ENCODE assay signal across 9 cellular contexts in the genomic region with DNA sequence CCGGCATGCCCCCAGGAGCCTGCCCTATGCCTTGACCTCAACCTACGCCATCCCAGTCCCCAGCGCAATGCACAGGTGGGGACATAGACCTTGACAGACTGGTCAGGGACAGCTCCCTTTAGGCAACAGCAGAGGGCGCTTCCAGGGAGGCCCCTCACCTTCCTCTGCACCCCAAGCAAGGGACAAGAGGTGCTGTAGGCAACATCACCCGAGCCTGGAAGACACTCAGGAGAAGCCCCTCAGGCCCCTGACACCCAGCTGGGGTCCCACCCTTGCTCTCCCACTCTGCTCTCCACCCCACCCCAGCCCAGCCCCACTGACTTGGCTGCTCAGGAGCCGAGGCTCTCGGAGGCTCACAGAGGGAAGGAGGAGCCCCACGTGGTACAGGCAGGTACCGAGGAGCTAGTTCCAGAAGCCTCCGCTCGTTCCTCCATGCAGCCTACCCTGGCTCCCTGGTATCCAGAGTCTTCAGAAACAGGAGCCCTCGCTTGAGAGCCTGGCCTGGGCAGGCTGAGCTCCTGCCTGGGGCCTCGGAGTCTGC. TPM values are rescaled to one million over a fixed set of nuclear protein-coding genes. Genes with fewer than 3 reads are reported as not detected.
DNase-seq lines count a peak whose midpoint lies in the region; ATAC-seq lines count a peak whose summit lies in the region.
"Had no signal": no experiment of that assay in that cellular context is flagged by ENCODE, and none has a peak within 500 bp of the region (broad histone marks: within the 10 kb centered on the region; RNA-seq: fewer than 3 reads in every experiment).

No MANE protein-coding gene starts in this region.

- in situ Hi-C loops in T47D (cut with HindIII; ENCODE audit: low pct_unique_long_range_greater_than_20kb, low sequenced_read_pairs) = no loop called here

- H3K27me3 ChIP-seq in HUES6 (ENCODE audit: control insufficient read depth, insufficient read depth, low read length) (peaks cover 96% of the 10 kb centered on the region), mesendoderm (ENCODE audit: insufficient read depth, low read length, poor library complexity) (peaks cover 42% of the 10 kb centered on the region)
- H3K27me3 ChIP-seq in CD8-positive, alpha-beta memory T cell (ENCODE audit: insufficient read depth, low read length, poor library complexity, severe bottlenecking) = peaks cover 36% of the 10 kb centered on the region

- H3K79me1 ChIP-seq in mesendoderm (ENCODE audit: low read length) = no peaks in the 10 kb centered on the region

- H2BK120ac ChIP-seq in mesendoderm (ENCODE audit: low read depth, low read length) = no peak overlapping the region

- H3K4ac ChIP-seq in mesendoderm (ENCODE audit: low read depth, low read length) = no peak overlapping the region

- no peak overlapping the region for H3K23ac ChIP-seq in mesendoderm (ENCODE audit: low read length)

- POLR2A ChIA-PET in activated CD4-positive, alpha-beta T cell treated with anti-CD3 and anti-CD28 coated beads for 36 hours (lab: Charles Lee) = interaction anchor here (0.5 kb wide), 1 partner anchor 280 kb away, joined by 9 read pairs; no protein-coding TSS in a partner anchor
- POLR2A ChIA-PET in CD8-positive, alpha-beta memory T cell (lab: Charles Lee) = no interaction called here

- no peak overlapping the region for H2BK5ac ChIP-seq in mesendoderm (ENCODE audit: low read length)

- H3K27ac ChIP-seq in HUES6 (ENCODE audit: low read depth, low read length) (no peak overlapping the region), mesendoderm (ENCODE audit: low read depth, low read length) (no peak overlapping the region)
- no peak overlapping the region for H3K27ac ChIP-seq in CD8-positive, alpha-beta memory T cell (ENCODE audit: low read depth, low read length)
- H3K27ac ChIP-seq: neutrophil had no signal

- H2AK5ac ChIP-seq in mesendoderm (ENCODE audit: low read length) = no peak overlapping the region

- H4K8ac ChIP-seq in mesendoderm (ENCODE audit: low read depth, low read length) = no peak overlapping the region

- peak; percentile 62 for ATAC-seq in activated CD4-positive, alpha-beta T cell treated with anti-CD3 and anti-CD28 coated beads for 36 hours

- peak; percentile 43 for DNase-seq in activated CD4-positive, alpha-beta T cell treated with anti-CD3 and anti-CD28 coated beads for 36 hours
- DNase-seq in activated CD4-positive, alpha-beta T cell treated with anti-CD3 and anti-CD28 coated beads for 48 hours = no peak
- DNase-seq in T47D (ENCODE audit: low read depth in 1 of 2, low spot score in 1 of 2) (peak; percentile 79 to 97), mesendoderm (peak; percentile 67), LoVo (ENCODE audit: low spot score) (no peak), NCI-H2081 treated with DMSO at 0.1 percent for 48 hours (lab: John Stamatoyannopoulos, UW) (no peak)
- DNase-seq in CD8-positive, alpha-beta memory T cell = no peak

- H3K9me3 Mint-ChIP-seq in activated CD4-positive, alpha-beta T cell treated with anti-CD3 and anti-CD28 coated beads for 36 hours (ENCODE audit: low read depth) = no peaks in the 10 kb centered on the region
- no peaks in the 10 kb centered on the region for H3K9me3 Mint-ChIP-seq in CD8-positive, alpha-beta memory T cell

- no peaks in the 10 kb centered on the region for H3K79me2 ChIP-seq in mesendoderm (ENCODE audit: control insufficient read depth, insufficient read depth, low read length)

- H3K4me1 ChIP-seq in HUES6 (ENCODE audit: control insufficient read depth, insufficient read depth, low read length) (peaks cover 35% of the 10 kb centered on the region), mesendoderm (ENCODE audit: control insufficient read depth, low read depth, low read length) (peaks cover 6% of the 10 kb centered on the region)
- no peaks in the 10 kb centered on the region for H3K4me1 ChIP-seq in CD8-positive, alpha-beta memory T cell (ENCODE audit: insufficient read depth, low read length)

- intact Hi-C loops in activated CD4-positive, alpha-beta T cell treated with anti-CD3 and anti-CD28 coated beads for 36 hours (cut with DNase I, micrococcal nuclease) = loop anchor here in 1 of 2 experiments (1.0 kb wide), 1 partner anchor 70 kb away; no protein-coding TSS in a partner anchor

- no peaks in the 10 kb centered on the region for H3K36me3 Mint-ChIP-seq in activated CD4-positive, alpha-beta T cell treated with anti-CD3 and anti-CD28 coated beads for 36 hours (ENCODE audit: low read depth)
- no peaks in the 10 kb centered on the region for H3K36me3 Mint-ChIP-seq in CD8-positive, alpha-beta memory T cell

- H3K27ac Mint-ChIP-seq in activated CD4-positive, alpha-beta T cell treated with anti-CD3 and anti-CD28 coated beads for 36 hours = no peak overlapping the region
- no peak overlapping the region for H3K27ac Mint-ChIP-seq in CD8-positive, alpha-beta memory T cell

- H3K56ac ChIP-seq in mesendoderm (ENCODE audit: low read length) = no peak overlapping the region

- H3K36me3 ChIP-seq in HUES6 (ENCODE audit: control insufficient read depth, insufficient read depth, low read length) = no peaks in the 10 kb centered on the region
- H3K36me3 ChIP-seq in mesendoderm (ENCODE audit: control insufficient read depth, insufficient read depth, low read length) = no peaks in the 10 kb centered on the region
- H3K36me3 ChIP-seq in CD8-positive, alpha-beta memory T cell (ENCODE audit: insufficient read depth, low read length) = no peaks in the 10 kb centered on the region
- H3K36me3 ChIP-seq: neutrophil had no signal

- H3K4me3 Mint-ChIP-seq in activated CD4-positive, alpha-beta T cell treated with anti-CD3 and anti-CD28 coated beads for 36 hours = no peak overlapping the region
- H3K4me3 Mint-ChIP-seq in CD8-positive, alpha-beta memory T cell = peak overlapping the region in 3 of 7 donors; percentile 32 to 80 (median 54)

- no peak overlapping the region for H4K5ac ChIP-seq in mesendoderm (ENCODE audit: low read length)

- H3K9me3 ChIP-seq in HUES6 (ENCODE audit: control insufficient read depth, insufficient read depth, low read depth, low read length) = no peaks in the 10 kb centered on the region
- no peaks in the 10 kb centered on the region for H3K9me3 ChIP-seq in CD8-positive, alpha-beta memory T cell (ENCODE audit: low read length)
- H3K9me3 ChIP-seq: neutrophil had no signal

- H3K9ac ChIP-seq in HUES6 (ENCODE audit: low read length) (no peak overlapping the region), mesendoderm (ENCODE audit: low read length) (no peak overlapping the region)

- H3K18ac ChIP-seq in mesendoderm (ENCODE audit: low read length) = no peak overlapping the region

- H3K4me2 ChIP-seq in mesendoderm (ENCODE audit: low read length) = no peak overlapping the region

- H2BK15ac ChIP-seq in mesendoderm (replicated peaks; ENCODE audit: low read depth) = no peak overlapping the region

- H3K4me1 Mint-ChIP-seq in activated CD4-positive, alpha-beta T cell treated with anti-CD3 and anti-CD28 coated beads for 36 hours = peaks cover 2% of the 10 kb centered on the region
- peaks cover 3 to 40% (median 5%) of the 10 kb centered on the region in 3 donors for H3K4me1 Mint-ChIP-seq in CD8-positive, alpha-beta memory T cell

- no CpG with 5 or more reads among the region's 13 CpGs for WGBS in mesendoderm (ENCODE audit: extremely low coverage, insufficient coverage, low lambda C conversion rate)

- H3K27me3 Mint-ChIP-seq in activated CD4-positive, alpha-beta T cell treated with anti-CD3 and anti-CD28 coated beads for 36 hours = peaks cover 45% of the 10 kb centered on the region
- peaks cover 30 to 66% of the 10 kb centered on the region in 2 donors for H3K27me3 Mint-ChIP-seq in CD8-positive, alpha-beta memory T cell

- H3K4me3 ChIP-seq in HUES6 (ENCODE audit: low read depth, low read length) (peak overlapping the region; percentile 57), mesendoderm (ENCODE audit: low read length) (no peak overlapping the region)
- no peak overlapping the region for H3K4me3 ChIP-seq in CD8-positive, alpha-beta memory T cell (ENCODE audit: low read length)

- CTCF ChIA-PET in activated CD4-positive, alpha-beta T cell treated with anti-CD3 and anti-CD28 coated beads for 36 hours (lab: Charles Lee) = interaction anchor here (0.5 to 1.0 kb wide), 4 partner anchors 17 to 829 kb away, joined by 3 to 4 read pairs (median 4); no protein-coding TSS in a partner anchor
- CTCF ChIA-PET in CD8-positive, alpha-beta memory T cell (lab: Charles Lee) = interaction anchor here (0.9 kb wide), 1 partner anchor 238 kb away, joined by 3 read pairs; no protein-coding TSS in a partner anchor

RNA-seq across cellular contexts. Expression of a gene that starts 2.4 kb away (rescaled TPM):
- total RNA-seq in activated CD4-positive, alpha-beta T cell treated with anti-CD3 and anti-CD28 coated beads for 36 hours = not detected
- polyA plus RNA-seq in mesendoderm (2013, experiment 1 of 2) = 0.53 TPM
- 0.42 TPM for polyA plus RNA-seq in mesendoderm (2013, experiment 2 of 2)
- not detected for total RNA-seq in CD8-positive, alpha-beta memory T cell
- polyA plus RNA-seq in CD8-positive, alpha-beta memory T cell = not detected

RNA-seq across cellular contexts. Expression of a gene that starts 56.7 kb away (rescaled TPM):
- total RNA-seq in activated CD4-positive, alpha-beta T cell treated with anti-CD3 and anti-CD28 coated beads for 36 hours = under 1 TPM in 1 of 2 experiments, not detected in 1; 0.04 TPM
- polyA plus RNA-seq in mesendoderm (2013, experiment 1 of 2) = 0.21 TPM
- 0.15 TPM for polyA plus RNA-seq in mesendoderm (2013, experiment 2 of 2)
- under 1 TPM; 0.07 to 0.13 TPM for total RNA-seq in CD8-positive, alpha-beta memory T cell
- polyA plus RNA-seq in CD8-positive, alpha-beta memory T cell = not detected

Comparison
In these comparisons a context has a peak if more than half of its experiments do, and no peak if none do; other contexts are left out.
1. DNase-seq: peak in activated CD4-positive, alpha-beta T cell treated with anti-CD3 and anti-CD28 coated beads for 36 hours (single experiment), T47D (2 of 2) and mesendoderm (single experiment); none in activated CD4-positive, alpha-beta T cell treated with anti-CD3 and anti-CD28 coated beads for 48 hours (single experiment), CD8-positive, alpha-beta memory T cell (0 of 5), LoVo (single experiment) and NCI-H2081 treated with DMSO at 0.1 percent for 48 hours (single experiment).